In the genomic region with DNA sequence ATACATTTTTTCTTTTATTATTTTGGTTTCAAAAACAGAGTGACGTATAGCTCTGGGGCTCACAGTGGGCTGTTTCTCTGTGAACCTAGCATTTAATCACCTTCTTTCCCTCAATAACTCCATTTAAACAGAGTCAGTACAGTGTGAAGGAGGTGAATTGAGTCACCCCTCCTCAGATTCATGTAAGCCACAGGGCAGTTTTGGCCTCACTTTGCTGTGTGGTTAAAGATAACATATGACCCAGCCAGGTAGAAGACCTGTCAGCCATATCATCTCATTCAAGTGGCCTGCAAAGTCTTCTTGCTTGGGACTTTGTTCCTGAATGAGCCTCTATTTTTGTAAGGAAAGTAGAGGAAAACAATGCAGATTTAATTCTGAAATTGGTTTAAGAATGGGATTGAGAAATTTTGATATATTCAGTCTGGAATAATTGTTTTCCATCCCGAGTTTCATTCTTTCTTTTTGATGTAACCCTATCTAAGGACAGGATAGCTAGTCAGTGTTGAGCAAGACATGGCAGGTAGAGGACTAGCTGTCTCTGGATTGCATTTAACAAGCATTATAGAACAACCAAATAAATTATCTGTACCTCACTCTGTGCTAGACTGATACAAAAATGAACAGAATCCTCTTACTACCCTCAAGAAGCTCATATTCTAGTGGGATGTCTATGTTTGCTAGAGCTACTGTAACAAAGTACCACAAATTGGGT, we compare ENCODE assay signal across 16 cellular contexts. TPM values are rescaled to one million over a fixed set of nuclear protein-coding genes. Genes with fewer than 3 reads are reported as not detected.
DNase-seq lines count a peak whose midpoint lies in the region; ATAC-seq, FAIRE-seq and TF ChIP-seq lines count a peak whose summit lies in the region.
"Had no signal": no experiment of that assay in that cellular context is flagged by ENCODE, and none has a peak within 500 bp of the region (broad histone marks: within the 10 kb centered on the region; RNA-seq: fewer than 3 reads in every experiment).

No MANE protein-coding gene starts in this region.

- no peak for FAIRE-seq in GM12878 (lab: Jason Lieb, UNC)

- TF ChIP-seq POLR2A in GM12878 (IDR thresholded peaks at IDR 0.05; ENCODE audit: low read depth, low read length): no peak
- no peak for TF ChIP-seq POLR2A in prostate gland (IDR thresholded peaks at IDR 0.05)

- intact Hi-C loops in GM12878 (cut with micrococcal nuclease; ENCODE audit: unreplicated experiment): no loop called here
- intact Hi-C loops in prostate gland (cut with DNase I): no loop called here

- H3K27me3 ChIP-seq in GM12878 (replicated peaks in 1 of 2; ENCODE audit: control insufficient read depth in 2 of 2, insufficient read depth in 2 of 2, low read length in 1 of 2): no peaks in the 10 kb centered on the region
- no peaks in the 10 kb centered on the region for H3K27me3 ChIP-seq in prostate gland (replicated peaks; ENCODE audit: insufficient read depth)

- H3K4me3 ChIP-seq in GM12878 (no peak overlapping the region), prostate gland (no peak overlapping the region)
- H3K4me3 ChIP-seq: HAP-1 had no signal

- DNase-seq in GM12878 (ENCODE audit: low read depth, low spot score) (no peak), memory B cell (ENCODE audit: low spot score in 2 of 2) (no peak), prostate gland (ENCODE audit: low spot score) (no peak), HFFc6 (no peak)
- DNase-seq in stimulated activated effector memory CD8-positive, alpha-beta T cell treated with anti-CD3 and anti-CD28 coated beads, Interleukin-12 subunit alpha, Interleukin-12 subunit beta, amount 100 ng/mL, for 72 hours (ENCODE audit: low spot score in 2 of 2): no peak
- DNase-seq: ACHN; CD4-positive, CD25-positive, alpha-beta regulatory T cell; DMS53; NCI-H1417 treated with DMSO at 0.1 percent for 48 hours; NCI-H2029 treated with DMSO at 0.1 percent for 48 hours; NCI-H748 treated with DMSO at 0.1 percent for 48 hours; RPMI8226 had no signal

- H3K4me3 Mint-ChIP-seq in memory B cell: no peak overlapping the region
- H3K4me3 Mint-ChIP-seq in stimulated activated effector memory CD8-positive, alpha-beta T cell treated with anti-CD3 and anti-CD28 coated beads, Interleukin-12 subunit alpha, Interleukin-12 subunit beta, amount 100 ng/mL, for 72 hours: no peak overlapping the region
- no peak overlapping the region for H3K4me3 Mint-ChIP-seq in HFFc6
- H3K4me3 Mint-ChIP-seq: CD4-positive, CD25-positive, alpha-beta regulatory T cell had no signal

- POLR2A ChIA-PET in GM12878 (lab: Charles Lee): no interaction called here

- WGBS in GM12878 (ENCODE audit: insufficient coverage, insufficient replicate concordance, low lambda C conversion rate, missing lambda C conversion rate): 92% methylated on average over 2 of the region's 2 CpGs
- WGBS in prostate gland: 91% methylated on average over 2 of the region's 2 CpGs

- H3K4me1 ChIP-seq in GM12878 (ENCODE audit: control insufficient read depth, insufficient read depth, low read length): peaks cover 18% of the 10 kb centered on the region
- H3K4me1 ChIP-seq in prostate gland (replicated peaks): no peaks in the 10 kb centered on the region

- no TSS peak for BruUV-seq in GM12878 (replicated peaks; lab: Mats Ljungman, UMichigan)

- H3K27ac Mint-ChIP-seq in memory B cell (peak overlapping the region; percentile 42), HFFc6 (no peak overlapping the region)
- H3K27ac Mint-ChIP-seq in stimulated activated effector memory CD8-positive, alpha-beta T cell treated with anti-CD3 and anti-CD28 coated beads, Interleukin-12 subunit alpha, Interleukin-12 subunit beta, amount 100 ng/mL, for 72 hours: no peak overlapping the region
- H3K27ac Mint-ChIP-seq: CD4-positive, CD25-positive, alpha-beta regulatory T cell had no signal

- peaks cover 12% of the 10 kb centered on the region for H3K36me3 Mint-ChIP-seq in memory B cell
- no peaks in the 10 kb centered on the region for H3K36me3 Mint-ChIP-seq in stimulated activated effector memory CD8-positive, alpha-beta T cell treated with anti-CD3 and anti-CD28 coated beads, Interleukin-12 subunit alpha, Interleukin-12 subunit beta, amount 100 ng/mL, for 72 hours
- no peaks in the 10 kb centered on the region for H3K36me3 Mint-ChIP-seq in HFFc6 (ENCODE audit: low read depth)

- H3K4me2 ChIP-seq in GM12878 (ENCODE audit: control insufficient read depth, insufficient read depth): no peak overlapping the region

- H2AFZ ChIP-seq in GM12878 (ENCODE audit: control insufficient read depth, low read depth, low read length): no peak overlapping the region

- H3K9me3 ChIP-seq in GM12878 (replicated peaks; ENCODE audit: control insufficient read depth, insufficient read depth, low read length) (no peaks in the 10 kb centered on the region; the same call in 2 of the 3 replicates), prostate gland (no peaks in the 10 kb centered on the region)
- H3K9me3 ChIP-seq: HAP-1 had no signal

- TF ChIP-seq CTCF in GM12878 (IDR thresholded peaks at IDR 0.05 in 2 of 3, conservative IDR thresholded peaks at IDR 0.05 in 1 of 3; ENCODE audit: control insufficient read depth in 2 of 3, extremely low read depth in 1 of 3, insufficient read depth in 1 of 3, low read depth in 3 of 3, low read length in 3 of 3) (no peak), prostate gland (IDR thresholded peaks at IDR 0.05) (no peak), HFFc6 (IDR thresholded peaks at IDR 0.05) (no peak)

- CTCF ChIA-PET in GM12878 (lab: Yijun Ruan, JAX): interaction anchor here (1.1 kb wide), 1 partner anchor 32 kb away, joined by 3 read pairs; no protein-coding TSS in a partner anchor

- peaks cover 30% of the 10 kb centered on the region for H3K4me1 Mint-ChIP-seq in memory B cell
- H3K4me1 Mint-ChIP-seq in stimulated activated effector memory CD8-positive, alpha-beta T cell treated with anti-CD3 and anti-CD28 coated beads, Interleukin-12 subunit alpha, Interleukin-12 subunit beta, amount 100 ng/mL, for 72 hours: peaks cover 68% of the 10 kb centered on the region
- H3K4me1 Mint-ChIP-seq in HFFc6 (ENCODE audit: low read depth): no peaks in the 10 kb centered on the region

- SMC1A ChIA-PET in GM12878 (lab: Charles Lee; ENCODE audit: uncharacterized antibody, unreplicated experiment): interaction anchor here (0.6 to 2.3 kb wide), 4 partner anchors 10 to 19 kb away, joined by 3 to 7 read pairs (median 4); partner anchors contain the start of gene MAP2K6

- no peak for TF ChIP-seq RAD21 in GM12878 (IDR thresholded peaks at IDR 0.05; ENCODE audit: insufficient read depth, low read depth, low read length)

- H3K27ac ChIP-seq in GM12878 (ENCODE audit: control insufficient read depth, insufficient read depth) (no peak overlapping the region), prostate gland (no peak overlapping the region)
- H3K27ac ChIP-seq: HL-60 had no signal

- peak; percentile 43 for ATAC-seq in GM18868 (IDR thresholded peaks at IDR 0.05; ENCODE audit: unreplicated experiment)
- ATAC-seq in GM12878: peak; percentile 27; the same call in 1 of the 3 replicates
- no peak for ATAC-seq in memory B cell (ENCODE audit: low read depth)
- peak; percentile 61 for ATAC-seq in stimulated activated effector memory CD8-positive, alpha-beta T cell treated with anti-CD3 and anti-CD28 coated beads, Interleukin-12 subunit alpha, Interleukin-12 subunit beta, amount 100 ng/mL, for 72 hours
- ATAC-seq in GM18520 (IDR thresholded peaks at IDR 0.05; ENCODE audit: unreplicated experiment): no peak

- no peaks in the 10 kb centered on the region for H3K36me3 ChIP-seq in GM12878 (ENCODE audit: control insufficient read depth in 2 of 2, insufficient read depth in 2 of 2, low read length in 1 of 2)
- no peaks in the 10 kb centered on the region for H3K36me3 ChIP-seq in prostate gland
- H3K36me3 ChIP-seq: HAP-1 had no signal

- H4K20me1 ChIP-seq in GM12878 (ENCODE audit: control insufficient read depth, insufficient read depth): no peaks in the 10 kb centered on the region

- in situ Hi-C loops in GM12878 (cut with MboI): no loop called here

- H3K9me3 Mint-ChIP-seq in memory B cell: no peaks in the 10 kb centered on the region
- no peaks in the 10 kb centered on the region for H3K9me3 Mint-ChIP-seq in stimulated activated effector memory CD8-positive, alpha-beta T cell treated with anti-CD3 and anti-CD28 coated beads, Interleukin-12 subunit alpha, Interleukin-12 subunit beta, amount 100 ng/mL, for 72 hours
- H3K9me3 Mint-ChIP-seq in HFFc6: peaks cover 18% of the 10 kb centered on the region

- peaks cover 2% of the 10 kb centered on the region; the same call in 1 of the 2 replicates for H3K79me2 ChIP-seq in GM12878 (ENCODE audit: control insufficient read depth, insufficient read depth, low read length)

- RAD21 ChIA-PET in GM12878 (lab: Charles Lee; ENCODE audit: unreplicated experiment): interaction anchor here (1.1 kb wide), 1 partner anchor 13 kb away, joined by 3 read pairs; the partner anchor contains the start of gene MAP2K6

- no peak overlapping the region for H3K9ac ChIP-seq in GM12878 (ENCODE audit: control insufficient read depth, insufficient read depth, low read length)

- TF ChIP-seq EP300 in GM12878 (IDR thresholded peaks at IDR 0.05; ENCODE audit: borderline replicate concordance in 1 of 2, control insufficient read depth in 1 of 2, low read depth in 2 of 2, low read length in 2 of 2): no peak

- H3K27me3 Mint-ChIP-seq in memory B cell (no peaks in the 10 kb centered on the region), HFFc6 (ENCODE audit: insufficient read depth) (peaks cover 4% of the 10 kb centered on the region)

TF ChIP-seq in GM12878, 131 proteins besides CTCF, POLR2A, EP300 and RAD21 (continues in another document):
- no peak for TF ChIP-seq PAX5 (IDR thresholded peaks at IDR 0.05; ENCODE audit: borderline replicate concordance, low read depth, low read length)

RNA-seq across cellular contexts. Expression of gene MAP2K6, which starts 13.1 kb away (rescaled TPM):
- total RNA-seq in GM12878 (2013; cell fraction: nucleolus; rRNA removed): 13.7 and 14.6 TPM in 2 replicates
- total RNA-seq in GM12878 (2014; rRNA removed) (24.1 and 32.4 TPM in 2 replicates), GM12878 (2014; rRNA removed; fragmentation: Illumina TruSeq; extraction: Trizol) (19.9 and 22.3 TPM in 2 replicates), GM12878 (2021) (23.5 and 24.6 TPM in 2 replicates), prostate gland (10 to 100 TPM in 1 of 2 donors, 1 to 10 TPM in 1; 5.4 to 14.1 TPM)
- polyA plus RNA-seq in GM12878 (2011; ENCODE audit: low read depth): 14.5 TPM
- polyA plus RNA-seq in GM12878 (2011; rRNA removed) (16.4 and 20.2 TPM in 2 replicates), GM12878 (2014; fragmentation: Illumina TruSeq; extraction: Trizol) (27.5 and 28.1 TPM in 2 replicates), GM12878 (2014; fragmentation: Nextera tagmentation; extraction: Ambion mirVana) (10 to 100 TPM; 61.4 to 70.3 TPM), GM12878 (2014; rRNA removed) (17.8 and 21.1 TPM in 2 replicates), GM12878 (2016; fragmentation: Nextera tagmentation; extraction: Ambion mirVana) (10 to 100 TPM; 15.6 to 16.7 TPM)
- polyA plus RNA-seq in GM12878 (2011; cell fraction: cytosol; rRNA removed): 9.9 and 10.2 TPM in 2 replicates
- polyA plus RNA-seq in GM12878 (2011; cell fraction: nucleus; rRNA removed): 5.8 and 6.8 TPM in 2 replicates
- 18.7 and 19.2 TPM in 2 replicates for polyA plus RNA-seq in GM12878 (2012)
- polyA minus RNA-seq in GM12878 (2011; rRNA and poly(A)+ RNA removed): 12.7 and 16.5 TPM in 2 replicates
- polyA minus RNA-seq in GM12878 (2011; cell fraction: cytosol; rRNA and poly(A)+ RNA removed): 2.8 and 3.3 TPM in 2 replicates
- polyA minus RNA-seq in GM12878 (2011; cell fraction: nucleus; rRNA and poly(A)+ RNA removed): 7.1 and 7.7 TPM in 2 replicates
- under 1 TPM in 5 of 6 experiments, not detected in 1; 0.06 to 0.66 (median 0.09) TPM for total RNA-seq in HFFc6 (2021; fragmentation: NEBNext Ultra II Directional; extraction: Animal tissue kit (Norgen Biotek cat#: 25700))

Comparison
In these comparisons a context has a peak if more than half of its experiments do, and no peak if none do; other contexts are left out.
1. ATAC-seq: peak in GM18868 (single experiment), GM12878 (single experiment) and stimulated activated effector memory CD8-positive, alpha-beta T cell treated with anti-CD3 and anti-CD28 coated beads, Interleukin-12 subunit alpha, Interleukin-12 subunit beta, amount 100 ng/mL, for 72 hours (single experiment); none in memory B cell (single experiment) and GM18520 (single experiment).